Comparison of ENCODE assay signal across 24 cellular contexts in the genomic region with DNA sequence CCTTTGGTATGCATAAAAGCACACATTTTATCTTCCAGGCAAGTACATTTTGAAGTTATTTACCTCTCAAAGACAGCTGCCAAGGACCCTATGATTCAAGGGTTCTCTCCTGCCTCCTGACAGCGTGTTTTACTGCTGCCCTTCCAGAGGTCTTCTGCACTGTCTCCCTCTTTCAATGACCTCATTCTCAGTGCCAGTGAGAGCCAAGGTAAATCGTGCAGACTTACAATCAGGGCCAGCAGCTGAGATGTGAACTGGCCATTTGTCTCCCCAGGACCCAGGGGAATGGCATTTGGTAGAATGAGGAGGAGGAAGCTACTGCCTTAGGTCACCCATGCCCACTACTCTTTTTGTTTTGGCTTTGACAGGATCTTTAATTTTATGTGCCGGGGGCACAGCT.
"Had no signal": no experiment of that assay in that cellular context is flagged by ENCODE, and none has a peak within 500 bp of the region (broad histone marks: within the 10 kb centered on the region; RNA-seq: fewer than 3 reads in every experiment).

No MANE protein-coding gene starts in this region.

- H3K4me1 ChIP-seq: adrenal gland, Peyer's patch had no signal

- H3K4me3 ChIP-seq: adrenal gland, body of pancreas, Peyer's patch had no signal

- DNase-seq: activated CD4-positive, alpha-beta T cell treated with anti-CD3 and anti-CD28 coated beads for 48 hours; activated CD4-positive, alpha-beta T cell treated with anti-CD3 and anti-CD28 coated beads, Interleukin-2, amount 50 U/mL, for 4 hours; activated CD4-positive, CD25-positive, alpha-beta regulatory T cell treated with anti-CD3 and anti-CD28 coated beads, Interleukin-2, amount 50 U/mL, for 72 hours; activated CD8-positive, alpha-beta memory T cell treated with anti-CD3 and anti-CD28 coated beads, Interleukin-2, amount 50 U/mL, for 48 hours; activated CD8-positive, alpha-beta T cell treated with anti-CD3 and anti-CD28 coated beads, Interleukin-2, amount 10 ng/mL, durations not matched to agents 7 days and 5 days; activated naive CD4-positive, alpha-beta T cell treated with anti-CD3 and anti-CD28 coated beads, Interleukin-2, amount 50 U/mL, for 16 hours; activated naive CD8-positive, alpha-beta T cell treated with anti-CD3 and anti-CD28 coated beads, Interleukin-2, amount 10 ng/mL, durations not matched to agents 7 days and 5 days; activated T-cell treated with anti-CD3 and anti-CD28 coated beads, Interleukin-2, amount 50 U/mL, for 1 hour; anterior cingulate cortex; body of pancreas; KG1; NCI-H1048; NCI-H146; NCI-H187 treated with DMSO at 0.1 percent for 48 hours; NCI-H2107; NCI-H2171 treated with DMSO at 0.1 percent for 48 hours; NCI-H226; NCI-H526 treated with DMSO at 0.1 percent for 48 hours; NCI-H82; Peyer's patch; Right ventricle myocardium superior had no signal

- H3K27me3 ChIP-seq: adrenal gland, body of pancreas, Peyer's patch had no signal

- H3K27ac ChIP-seq: adrenal gland, body of pancreas, Peyer's patch, RWPE1 had no signal

- ATAC-seq: activated CD8-positive, alpha-beta T cell treated with anti-CD3 and anti-CD28 coated beads, Interleukin-2, amount 10 ng/mL, durations not matched to agents 7 days and 5 days; body of pancreas; WTC11 had no signal

- H3K36me3 ChIP-seq: adrenal gland, Peyer's patch had no signal

- H3K9me3 ChIP-seq: adrenal gland, body of pancreas, Peyer's patch had no signal
